In the genomic region with DNA sequence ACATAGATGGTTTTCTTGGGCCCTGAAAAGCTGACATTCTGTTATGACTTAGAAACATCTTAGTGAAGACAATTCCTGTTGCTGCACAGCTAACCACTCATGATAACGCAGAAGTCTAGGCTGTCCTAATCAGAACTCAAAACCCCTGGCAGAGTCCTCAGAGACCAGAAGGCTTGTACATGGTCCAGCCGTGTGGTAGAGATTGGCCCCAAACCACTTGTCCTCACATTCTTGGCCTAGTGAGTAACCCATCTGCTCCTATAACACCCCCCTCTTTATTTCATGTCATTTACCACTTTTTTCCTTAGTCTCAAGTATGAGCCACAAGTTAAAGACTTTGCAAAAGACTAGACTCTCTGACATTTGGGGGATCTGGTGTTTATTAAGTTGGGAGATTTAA, we compare ENCODE assay signal across 20 cellular contexts.
"Had no signal": no experiment of that assay in that cellular context is flagged by ENCODE, and none has a peak within 500 bp of the region (broad histone marks: within the 10 kb centered on the region; RNA-seq: fewer than 3 reads in every experiment).

No MANE protein-coding gene starts in this region.

- H3K9me3 ChIP-seq: esophagus squamous epithelium, suprapubic skin, vagina had no signal

- DNase-seq: activated CD4-positive, alpha-beta memory T cell treated with anti-CD3 and anti-CD28 coated beads, Interleukin-2, amount 10 ng/mL, durations not matched to agents 7 days and 5 days; activated CD4-positive, alpha-beta T cell treated with anti-CD3 and anti-CD28 coated beads for 48 hours; activated CD4-positive, CD25-positive, alpha-beta regulatory T cell; activated CD8-positive, alpha-beta memory T cell treated with anti-CD3 and anti-CD28 coated beads, Interleukin-2, amount 10 ng/mL, durations not matched to agents 7 days and 5 days; activated naive CD4-positive, alpha-beta T cell treated with Interleukin-2 at 50 U/mL for 16 hours; dermis blood vessel endothelial cell; effector memory CD4-positive, alpha-beta T cell; esophagus squamous epithelium; kidney; midbrain; nephron progenitor cell; nucleus accumbens; posterior cingulate gyrus; stimulated activated CD4-positive, alpha-beta T cell treated with anti-CD3 and anti-CD28 coated beads, Interleukin-12 subunit alpha, Interleukin-12 subunit beta, amount 100 ng/mL, for 4 hours; stimulated activated CD4-positive, alpha-beta T cell treated with anti-CD3 and anti-CD28 coated beads, Interleukin-2, amount 100 ng/mL, for 24 hours; T-cell; trophoblast cell had no signal

- H3K36me3 ChIP-seq: esophagus squamous epithelium, suprapubic skin, vagina had no signal

- ATAC-seq: activated CD8-positive, alpha-beta memory T cell treated with anti-CD3 and anti-CD28 coated beads, Interleukin-2, amount 10 ng/mL, durations not matched to agents 7 days and 5 days; left lobe of liver; T-cell had no signal

- H3K4me1 ChIP-seq: esophagus squamous epithelium, suprapubic skin, vagina had no signal

- H3K27ac ChIP-seq: esophagus squamous epithelium, suprapubic skin, vagina had no signal

- H3K27me3 ChIP-seq: suprapubic skin, vagina had no signal

- H3K4me3 ChIP-seq: esophagus squamous epithelium, suprapubic skin, vagina had no signal
